ENCODE assay signal across 25 cellular contexts in genomic region chr14:100778951-100779690, GRCh38. TPM values are rescaled to one million over a fixed set of nuclear protein-coding genes. Genes with fewer than 3 reads are reported as not detected.
DNase-seq lines count a peak whose midpoint lies in the region; ATAC-seq and TF ChIP-seq lines count a peak whose summit lies in the region.
"Had no signal": no experiment of that assay in that cellular context is flagged by ENCODE, and none has a peak within 500 bp of the region (broad histone marks: within the 10 kb centered on the region; RNA-seq: fewer than 3 reads in every experiment).

No MANE protein-coding gene starts in this region.

- in situ Hi-C loops in GM23248 (cut with MboI) = no loop called here

- H3K27me3 ChIP-seq in GM23248 (replicated peaks; ENCODE audit: insufficient read depth) (peaks cover 53% of the 10 kb centered on the region), spleen (replicated peaks in 1 of 7) (no peaks in the 10 kb centered on the region)
- H3K27me3 ChIP-seq: upper lobe of left lung had no signal

- no peaks in the 10 kb centered on the region for H3K36me3 ChIP-seq in GM23248 (ENCODE audit: low read depth)
- H3K36me3 ChIP-seq in spleen = no peaks in the 10 kb centered on the region
- H3K36me3 ChIP-seq: breast epithelium, heart left ventricle, upper lobe of left lung had no signal

- ATAC-seq in GM21367 (IDR thresholded peaks at IDR 0.05; ENCODE audit: unreplicated experiment) (no peak), HG03432 (IDR thresholded peaks at IDR 0.05; ENCODE audit: unreplicated experiment) (no peak)
- no peak for ATAC-seq in activated T-helper 17 cell treated with anti-CD3 and anti-CD28 coated beads, Interleukin-2, amount 50 U/mL, for 72 hours (replicated peaks)
- ATAC-seq: esophagus mucosa, heart left ventricle had no signal

- H3K4me3 ChIP-seq in GM23248 = no peak overlapping the region
- no peak overlapping the region for H3K4me3 ChIP-seq in spleen
- H3K4me3 ChIP-seq: breast epithelium, heart left ventricle, upper lobe of left lung had no signal

- H4K20me1 ChIP-seq in GM23248 (ENCODE audit: insufficient read depth) = no peaks in the 10 kb centered on the region

- no peak overlapping the region for H3K9ac ChIP-seq in GM23248

- 31% methylated on average over 23 to 24 of the region's 24 CpGs for WGBS in GM23248 (ENCODE audit: low coverage in 1 of 2, low lambda C conversion rate in 2 of 2, missing lambda C conversion rate in 2 of 2), 2 experiments
- 88 to 94% (median 91%) methylated on average over 20 to 24 of the region's 24 CpGs for WGBS in spleen, 5 donors

- H3K27ac Mint-ChIP-seq in nephron = peak overlapping the region in 2 of 3 experiments; percentile 28 to 61
- no peak overlapping the region for H3K27ac Mint-ChIP-seq in activated T-helper 17 cell treated with anti-CD3 and anti-CD28 coated beads, Interleukin-2, amount 50 U/mL, for 72 hours
- H3K27ac Mint-ChIP-seq: CD4-positive, CD25-positive, alpha-beta regulatory T cell; T-helper 2 cell treated with Interferon-gamma antibody and Interleukin-4, amounts not matched to agents 5 μg/mL and 100 μg/mL, for 36 hours had no signal

- H3K9me2 ChIP-seq in GM23248 (ENCODE audit: insufficient read depth) = no peaks in the 10 kb centered on the region

- no peak overlapping the region for H3K4me3 Mint-ChIP-seq in nephron
- H3K4me3 Mint-ChIP-seq in activated T-helper 17 cell treated with anti-CD3 and anti-CD28 coated beads, Interleukin-2, amount 50 U/mL, for 72 hours = no peak overlapping the region
- H3K4me3 Mint-ChIP-seq: CD4-positive, CD25-positive, alpha-beta regulatory T cell; T-helper 2 cell treated with Interferon-gamma antibody and Interleukin-4, amounts not matched to agents 5 μg/mL and 100 μg/mL, for 36 hours had no signal

- H3K36me3 Mint-ChIP-seq in nephron (ENCODE audit: low read depth) = no peaks in the 10 kb centered on the region
- H3K36me3 Mint-ChIP-seq in activated T-helper 17 cell treated with anti-CD3 and anti-CD28 coated beads, Interleukin-2, amount 50 U/mL, for 72 hours (ENCODE audit: low read depth) = no peaks in the 10 kb centered on the region
- H3K36me3 Mint-ChIP-seq: CD4-positive, CD25-positive, alpha-beta regulatory T cell had no signal

- no peak overlapping the region for H2AFZ ChIP-seq in GM23248

- H3F3A ChIP-seq in GM23248 (ENCODE audit: insufficient read depth) = no peaks in the 10 kb centered on the region

- H3K4me1 ChIP-seq in GM23248 (ENCODE audit: insufficient read depth) (no peaks in the 10 kb centered on the region), spleen (no peaks in the 10 kb centered on the region)
- H3K4me1 ChIP-seq: breast epithelium, heart left ventricle, upper lobe of left lung had no signal

- no peak overlapping the region for H3K4me2 ChIP-seq in GM23248 (ENCODE audit: unreplicated experiment)

- H3K27ac ChIP-seq in GM23248 (no peak overlapping the region), spleen (no peak overlapping the region)
- H3K27ac ChIP-seq: breast epithelium, heart left ventricle, upper lobe of left lung, VCaP had no signal

- TF ChIP-seq CTCF in nephron (IDR thresholded peaks at IDR 0.05; ENCODE audit: unreplicated experiment in 3 of 3) (no peak), spleen (IDR thresholded peaks at IDR 0.05 in 8 of 11, conservative IDR thresholded peaks at IDR 0.05 in 3 of 11) (no peak)

- peaks cover 22% of the 10 kb centered on the region for H3K27me3 Mint-ChIP-seq in nephron (ENCODE audit: low read depth)
- peaks cover 4% of the 10 kb centered on the region for H3K27me3 Mint-ChIP-seq in activated T-helper 17 cell treated with anti-CD3 and anti-CD28 coated beads, Interleukin-2, amount 50 U/mL, for 72 hours
- H3K27me3 Mint-ChIP-seq: CD4-positive, CD25-positive, alpha-beta regulatory T cell had no signal

- H3K79me2 ChIP-seq in GM23248 (ENCODE audit: insufficient read depth) = no peaks in the 10 kb centered on the region

- no peaks in the 10 kb centered on the region for H3K9me3 Mint-ChIP-seq in nephron
- H3K9me3 Mint-ChIP-seq in activated T-helper 17 cell treated with anti-CD3 and anti-CD28 coated beads, Interleukin-2, amount 50 U/mL, for 72 hours = no peaks in the 10 kb centered on the region
- H3K9me3 Mint-ChIP-seq: CD4-positive, CD25-positive, alpha-beta regulatory T cell; T-helper 2 cell treated with Interferon-gamma antibody and Interleukin-4, amounts not matched to agents 5 μg/mL and 100 μg/mL, for 36 hours had no signal

- TF ChIP-seq POLR2A in spleen (IDR thresholded peaks at IDR 0.05) = no peak

- H3K4me1 Mint-ChIP-seq in nephron = peaks cover 78% of the 10 kb centered on the region
- no peaks in the 10 kb centered on the region for H3K4me1 Mint-ChIP-seq in activated T-helper 17 cell treated with anti-CD3 and anti-CD28 coated beads, Interleukin-2, amount 50 U/mL, for 72 hours
- H3K4me1 Mint-ChIP-seq: CD4-positive, CD25-positive, alpha-beta regulatory T cell had no signal

- intact Hi-C loops in spleen (cut with DNase I; ENCODE audit: low total_unique reads) = no loop called here

- peak; percentile 10 for DNase-seq in GM23248
- DNase-seq in cerebellum (ENCODE audit: low spot score) = peak; percentile 51
- peak; percentile 65 for DNase-seq in spleen
- DNase-seq: activated CD4-positive, alpha-beta T cell treated with anti-CD3 and anti-CD28 coated beads for 48 hours; activated naive CD4-positive, alpha-beta T cell treated with anti-CD3 and anti-CD28 coated beads, Interleukin-2, amount 50 U/mL, for 16 hours; amygdala; CD4-positive, CD25-positive, alpha-beta regulatory T cell; cortex of kidney; foreskin fibroblast; HCEC 1CT; NCI-H1105; NCI-H1930; SHP77 treated with DMSO at 0.1 percent for 48 hours; stimulated activated CD4-positive, alpha-beta T cell treated with anti-CD3 and anti-CD28 coated beads, Interleukin-2, amount 100 ng/mL, for 48 hours; upper lobe of left lung had no signal

- H3K9me3 ChIP-seq in GM23248 (ENCODE audit: low read depth) (no peaks in the 10 kb centered on the region), spleen (no peaks in the 10 kb centered on the region)
- H3K9me3 ChIP-seq: breast epithelium, heart left ventricle, upper lobe of left lung had no signal

RNA-seq across cellular contexts. Expression of gene MEG3, which starts 46.8 kb away (rescaled TPM):
- total RNA-seq in GM23248 (2014; rRNA removed; shearing (Covaris generic)) = 101 and 145 TPM in 2 replicates
- 155 and 228 TPM in 2 replicates for polyA plus RNA-seq in GM23248 (2016; fragmentation: Nextera tagmentation; extraction: Ambion mirVana)
- 580 TPM for total RNA-seq in cerebellum
- total RNA-seq in spleen = 100 to 1,000 TPM in 5 of 7 donors, 10 to 100 TPM in 2; 86.5 to 282 (median 174) TPM
- 100 to 1,000 TPM in 2 of 3 donors, 10 to 100 TPM in 1; 86.6 to 763 (median 435) TPM for polyA plus RNA-seq in spleen
- total RNA-seq in activated T-helper 17 cell treated with anti-CD3 and anti-CD28 coated beads, Interleukin-2, amount 50 U/mL, for 72 hours = not detected
- polyA plus RNA-seq: CD4-positive, CD25-positive, alpha-beta regulatory T cell had no signal

RNA-seq across cellular contexts. Expression of gene DLK1, which starts 52.4 kb away (rescaled TPM):
- not detected in 2 replicates for total RNA-seq in GM23248 (2014; rRNA removed; shearing (Covaris generic))
- polyA plus RNA-seq in GM23248 (2016; fragmentation: Nextera tagmentation; extraction: Ambion mirVana) (not detected in 2 replicates), spleen (not detected)
- total RNA-seq in cerebellum (0.54 TPM), spleen (under 1 TPM in 3 of 7 donors, not detected in 4; 0.17 to 0.79 (median 0.38) TPM)
- not detected for total RNA-seq in activated T-helper 17 cell treated with anti-CD3 and anti-CD28 coated beads, Interleukin-2, amount 50 U/mL, for 72 hours
- total RNA-seq: CD4-positive, CD25-positive, alpha-beta regulatory T cell; lung microvascular endothelial cell had no signal
- polyA plus RNA-seq: CD4-positive, CD25-positive, alpha-beta regulatory T cell had no signal

Comparison
In these comparisons a context has a peak if more than half of its experiments do, and no peak if none do; other contexts are left out.
1. DNase-seq: peak in every context shown above with its lines; median percentile 65 in spleen; 51 in cerebellum; 10 in GM23248.
2. RNA of gene MEG3, which starts 46.8 kb away (total RNA-seq): 580 TPM in cerebellum (single experiment), 86.5 to 282 TPM in spleen and 101 to 145 TPM in GM23248; not detected in activated T-helper 17 cell treated with anti-CD3 and anti-CD28 coated beads, Interleukin-2, amount 50 U/mL, for 72 hours; every median in the first group is over 10 times any median in the second.